ENCODE assay signal across 8 cellular contexts in the genomic region with DNA sequence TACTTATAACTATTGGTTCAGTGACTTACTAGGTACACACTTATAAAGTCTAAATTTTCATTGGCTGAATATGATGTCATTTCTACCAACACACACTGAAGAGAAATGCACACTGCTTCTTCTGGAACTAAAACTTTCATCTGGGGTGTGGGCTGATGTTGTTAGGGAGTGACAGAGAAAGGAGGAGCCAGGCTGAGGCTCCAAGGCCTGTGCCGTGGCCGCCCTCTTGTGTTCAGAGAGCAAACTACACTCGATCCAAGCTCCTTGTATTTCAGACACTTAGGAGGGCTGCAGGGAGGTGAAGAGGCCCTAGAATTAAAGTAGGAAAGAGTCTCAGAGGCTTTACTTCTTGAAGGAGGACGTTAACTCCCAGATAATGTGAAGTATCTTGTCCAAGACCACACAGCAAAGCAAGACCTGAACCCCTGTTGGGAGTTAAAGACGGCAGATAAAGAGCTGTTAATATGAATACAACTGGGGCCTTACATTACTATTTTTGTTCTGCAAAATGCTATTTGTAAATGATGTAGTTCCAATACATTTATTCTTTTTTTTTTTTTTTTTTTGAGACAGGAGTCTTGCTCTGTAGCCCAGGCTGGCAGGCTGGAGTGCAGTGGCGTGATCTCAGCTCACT.
DNase-seq lines count a peak whose midpoint lies in the region; ATAC-seq and TF ChIP-seq lines count a peak whose summit lies in the region.

No MANE protein-coding gene starts in this region.

- peak; percentile 98 for TF ChIP-seq CTCF in GM12873 (IDR thresholded peaks at IDR 0.05; ENCODE audit: insufficient read depth, low read depth, low read length, missing control alignments)
- peak; percentile 81 for TF ChIP-seq CTCF in HFF-Myc (IDR thresholded peaks at IDR 0.05; ENCODE audit: low read depth, low read length, missing control alignments)
- TF ChIP-seq CTCF in sigmoid colon (IDR thresholded peaks at IDR 0.05): peak; percentile 80 to 96 (median 92)

- H3K9me3 ChIP-seq in right cardiac atrium (ENCODE audit: control insufficient read depth, low read length) (no peaks in the 10 kb centered on the region), sigmoid colon (no peaks in the 10 kb centered on the region)

- H3K36me3 ChIP-seq in sigmoid colon: peaks cover 10 to 39% (median 21%) of the 10 kb centered on the region in 4 donors

- peaks cover 10% of the 10 kb centered on the region for H3K4me1 ChIP-seq in right cardiac atrium (ENCODE audit: control insufficient read depth, insufficient read depth, low read length)
- H3K4me1 ChIP-seq in sigmoid colon: peaks cover 0 to 49% (median 42%) of the 10 kb centered on the region in 4 donors

- DNase-seq in HFF-Myc (ENCODE audit: extremely low read depth, low read depth): peak; percentile 67
- peak; percentile 48 for DNase-seq in NCI-H1092 (lab: John Stamatoyannopoulos, UW)
- DNase-seq in T-helper 22 cell (ENCODE audit: low read depth): peak; percentile 39
- DNase-seq in amniotic epithelial cell (ENCODE audit: low read depth): peak; percentile 73
- peak; percentile 80 to 93 (median 90) for DNase-seq in right cardiac atrium
- DNase-seq in sigmoid colon: peak; percentile 92

- intact Hi-C loops in right cardiac atrium (cut with DNase I) (loop anchor here (5.0 to 10.0 kb wide), 4 partner anchors 40 to 185 kb away; a partner anchor contains a TSS), sigmoid colon (cut with DNase I) (no loop called here)

- no peak overlapping the region for H3K4me3 ChIP-seq in HFF-Myc (replicated peaks; ENCODE audit: low read depth, low read length)
- no peak overlapping the region for H3K4me3 ChIP-seq in right cardiac atrium (ENCODE audit: low read length)
- H3K4me3 ChIP-seq in sigmoid colon: no peak overlapping the region

- no peaks in the 10 kb centered on the region for H3K27me3 ChIP-seq in right cardiac atrium (ENCODE audit: control insufficient read depth, insufficient read depth)
- H3K27me3 ChIP-seq in sigmoid colon: no peaks in the 10 kb centered on the region

- no peak overlapping the region for H3K27ac ChIP-seq in right cardiac atrium (ENCODE audit: low read length)
- H3K27ac ChIP-seq in sigmoid colon: peak overlapping the region in 3 of 4 donors; percentile 37 to 57 (median 46)

- TF ChIP-seq POLR2A in sigmoid colon (IDR thresholded peaks at IDR 0.05): no peak

- ATAC-seq in right cardiac atrium (peak; percentile 49 to 58), HG02571 (IDR thresholded peaks at IDR 0.05; ENCODE audit: unreplicated experiment) (no peak)

- 32% methylated on average over 6 of the region's 6 CpGs for WGBS in right cardiac atrium
- 32% methylated on average over 6 of the region's 6 CpGs for WGBS in sigmoid colon, 2 donors

- TF ChIP-seq EP300 in sigmoid colon (IDR thresholded peaks at IDR 0.05): no peak

Comparison
In these comparisons a context has a peak if more than half of its experiments do, and no peak if none do; other contexts are left out.
1. DNase-seq: peak in every context shown above with its lines; median percentile 92 in sigmoid colon; 90 in right cardiac atrium; 73 in amniotic epithelial cell; 67 in HFF-Myc; 48 in NCI-H1092; 39 in T-helper 22 cell.